Comparison of ENCODE assay signal across 8 cellular contexts in genomic region chr5:32174011-32174866, GRCh38. TPM values are rescaled to one million over a fixed set of nuclear protein-coding genes. Genes with fewer than 3 reads are reported as not detected.
DNase-seq lines count a peak whose midpoint lies in the region; ATAC-seq, FAIRE-seq and TF ChIP-seq lines count a peak whose summit lies in the region.

Gene GOLPH3, minus strand, starts transcription at chr5:32174319. Its CDS starts 285 bp downstream, at chr5:32174034.

- 0 to 1% (median 1%) methylated on average over 54 to 85 of the region's 85 CpGs for WGBS in small intestine, 3 donors

- 0 out of 2 replicates have a peak, but pooled peaks have one; percentile 8 for TF ChIP-seq CTCF in VCaP (conservative IDR thresholded peaks at IDR 0.05)
- TF ChIP-seq CTCF in breast epithelium (IDR thresholded peaks at IDR 0.05) = peak in 1 of 3 donors; percentile 48

- no peaks in the 10 kb centered on the region for H3K27me3 ChIP-seq in breast epithelium
- H3K27me3 ChIP-seq in small intestine (ENCODE audit: control insufficient read depth in 2 of 2, insufficient read depth in 2 of 2, low read length in 2 of 2) = no peaks in the 10 kb centered on the region

- intact Hi-C loops in breast epithelium (cut with DNase I; ENCODE audit: low total_unique reads) = no loop called here

- no peaks in the 10 kb centered on the region for H3K9me3 ChIP-seq in breast epithelium
- H3K9me3 ChIP-seq in small intestine (ENCODE audit: control insufficient read depth, low read depth) = no peaks in the 10 kb centered on the region

- H3K36me3 ChIP-seq in breast epithelium (no peaks in the 10 kb centered on the region), small intestine (ENCODE audit: control insufficient read depth in 2 of 2, insufficient read depth in 2 of 2, low read length in 2 of 2) (peaks cover 1 to 3% of the 10 kb centered on the region in 2 donors)

- DNase-seq in ACHN (peak; percentile 86), NCI-H2196 treated with DMSO at 0.1 percent for 48 hours (lab: John Stamatoyannopoulos, UW; ENCODE audit: unreplicated experiment) (peak; percentile 92), breast epithelium (ENCODE audit: low spot score in 2 of 2) (peak; percentile 91 to 94), iPS-NIHi11 (ENCODE audit: low spot score) (peak; percentile 96), small intestine (peak; percentile 87)

- peak; percentile 96 for TF ChIP-seq POLR2A in breast epithelium (IDR thresholded peaks at IDR 0.05)

- FAIRE-seq in small intestine (lab: Jason Lieb, UNC) = no peak

- H3K27ac ChIP-seq in VCaP (peak within 1 kb of the TSS; percentile 100), breast epithelium (peak within 1 kb of the TSS; percentile 99 to 100), small intestine (ENCODE audit: low read depth in 1 of 2, low read length in 1 of 2) (peak within 1 kb of the TSS; percentile 99 to 100)

- H3K4me3 ChIP-seq in breast epithelium (peak within 1 kb of the TSS; percentile 92 to 99 (median 95)), small intestine (ENCODE audit: low read depth in 1 of 2, low read length in 2 of 2) (peak within 1 kb of the TSS; percentile 89 to 99)

- H3K4me1 ChIP-seq in breast epithelium = peaks cover 0 to 13% of the 10 kb centered on the region in 2 donors
- H3K4me1 ChIP-seq in small intestine (ENCODE audit: control insufficient read depth in 2 of 2, insufficient read depth in 1 of 2, low read depth in 1 of 2, low read length in 1 of 2) = peaks cover 0 to 6% of the 10 kb centered on the region in 2 donors

- in situ Hi-C loops in ACHN (cut with HindIII; ENCODE audit: low pct_ligation_motif_present, low pct_unique_long_range_greater_than_20kb, low sequenced_read_pairs) = no loop called here

- ATAC-seq in GM18907 (IDR thresholded peaks at IDR 0.05; ENCODE audit: unreplicated experiment) (peak; percentile 87), HG03139 (IDR thresholded peaks at IDR 0.05; ENCODE audit: unreplicated experiment) (peak; percentile 84)

RNA-seq across cellular contexts. Expression of gene GOLPH3, which starts in this region (rescaled TPM):
- 100 to 1,000 TPM in 1 of 3 donors, 10 to 100 TPM in 2; 83.2 to 100 (median 87.8) TPM for total RNA-seq in breast epithelium
- 10 to 100 TPM; 53.0 to 76.7 (median 72.1) TPM for polyA plus RNA-seq in small intestine

Comparison
In these comparisons a context has a peak if more than half of its experiments do, and no peak if none do; other contexts are left out.
1. Peak in every context shown above with its lines: DNase-seq, ATAC-seq, H3K4me3 ChIP-seq and H3K27ac ChIP-seq.